20 cellular contexts compared by ENCODE assay signal in genomic region chr12:42776396-42776795, GRCh38.
DNase-seq lines count a peak whose midpoint lies in the region; ATAC-seq and TF ChIP-seq lines count a peak whose summit lies in the region.
"Had no signal": no experiment of that assay in that cellular context is flagged by ENCODE, and none has a peak within 500 bp of the region (broad histone marks: within the 10 kb centered on the region; RNA-seq: fewer than 3 reads in every experiment).

No MANE protein-coding gene starts in this region.

- H3K4me3 ChIP-seq in Caco-2 (ENCODE audit: low read depth, low read length), result no peak overlapping the region
- no peak overlapping the region for H3K4me3 ChIP-seq in GM23338
- H3K4me3 ChIP-seq: BLaER1, GM12878 had no signal

- no peaks in the 10 kb centered on the region for H3K27me3 Mint-ChIP-seq in Caco-2 (ENCODE audit: insufficient read depth, unreplicated experiment)
- peaks cover 12% of the 10 kb centered on the region for H3K27me3 Mint-ChIP-seq in GM23338 (ENCODE audit: insufficient read depth, low read depth, poor library complexity)
- H3K27me3 Mint-ChIP-seq: B cell had no signal

- no peaks in the 10 kb centered on the region for H4K20me1 ChIP-seq in GM23338 (replicated peaks; ENCODE audit: insufficient read depth)
- H4K20me1 ChIP-seq: BLaER1 had no signal

- H3K4me2 ChIP-seq in GM23338, result no peak overlapping the region
- H3K4me2 ChIP-seq: BLaER1 had no signal

- H3K36me3 ChIP-seq in Caco-2 (ENCODE audit: control insufficient read depth, insufficient read depth, low read length) (no peaks in the 10 kb centered on the region), GM23338 (ENCODE audit: insufficient read depth) (no peaks in the 10 kb centered on the region)
- H3K36me3 ChIP-seq: BLaER1 had no signal

- H3K27ac ChIP-seq in GM23338 (ENCODE audit: low read depth), result no peak overlapping the region
- no peak overlapping the region for H3K27ac ChIP-seq in RWPE1
- H3K27ac ChIP-seq: 22Rv1, BLaER1, C4-2B had no signal

- peaks cover 14% of the 10 kb centered on the region for H3K4me1 Mint-ChIP-seq in Caco-2 (ENCODE audit: low read depth, unreplicated experiment)
- peaks cover 21% of the 10 kb centered on the region for H3K4me1 Mint-ChIP-seq in GM23338
- H3K4me1 Mint-ChIP-seq: B cell; CD4-positive, CD25-positive, alpha-beta regulatory T cell had no signal

- no peaks in the 10 kb centered on the region for H3F3A ChIP-seq in GM23338 (replicated peaks; ENCODE audit: low read depth)

- intact Hi-C loops in Caco-2 (cut with micrococcal nuclease; ENCODE audit: unreplicated experiment), result no loop called here

- BruUV-seq in Caco-2 (replicated peaks; lab: Mats Ljungman, UMichigan), result no TSS peak

- DNase-seq in Caco-2 (peak; percentile 32 to 52), GM23338 (ENCODE audit: low spot score) (no peak), islet precursor cell (peak; percentile 83), renal cortical epithelial cell (ENCODE audit: low read depth) (peak; percentile 18), RWPE1 (ENCODE audit: low spot score) (no peak), NOMO-1 (lab: John Stamatoyannopoulos, UW; ENCODE audit: unreplicated experiment in 2 of 2) (no peak)
- DNase-seq: CD4-positive, CD25-positive, alpha-beta regulatory T cell; CD8-positive, alpha-beta T cell; DMS53; DMS79 treated with DMSO at 0.1 percent for 48 hours; GDM1; H7; HCEC 1CT had no signal

- POLR2A ChIA-PET in Caco-2 (lab: Charles Lee), result no interaction called here
- POLR2A ChIA-PET in RWPE1 (lab: Yijun Ruan, JAX; ENCODE audit: low non-redundant PET), result no interaction called here

- peaks cover 5% of the 10 kb centered on the region; the same call in 1 of the 2 replicates for H3K4me1 ChIP-seq in Caco-2
- H3K4me1 ChIP-seq in GM23338 (ENCODE audit: insufficient read depth), result peaks cover 7% of the 10 kb centered on the region; the same call in 1 of the 2 replicates

- CTCF ChIA-PET in Caco-2 (lab: Charles Lee) (no interaction called here), RWPE1 (lab: Yijun Ruan, JAX) (no interaction called here)

- peak overlapping the region; percentile 63 for H2AFZ ChIP-seq in GM23338

- no peak overlapping the region for H3K4me3 Mint-ChIP-seq in Caco-2 (ENCODE audit: unreplicated experiment)
- H3K4me3 Mint-ChIP-seq in GM23338, result no peak overlapping the region
- H3K4me3 Mint-ChIP-seq: B cell; CD4-positive, CD25-positive, alpha-beta regulatory T cell; CD8-positive, alpha-beta T cell had no signal

- H3K9me3 Mint-ChIP-seq in Caco-2 (ENCODE audit: unreplicated experiment) (peaks cover 7% of the 10 kb centered on the region), GM23338 (peaks cover 7% of the 10 kb centered on the region)

- H3K36me3 Mint-ChIP-seq in Caco-2 (ENCODE audit: insufficient read depth, unreplicated experiment), result no peaks in the 10 kb centered on the region
- H3K36me3 Mint-ChIP-seq in GM23338 (ENCODE audit: low read depth), result peaks cover 4% of the 10 kb centered on the region; the same call in 2 of the 3 replicates
- H3K36me3 Mint-ChIP-seq: CD4-positive, CD25-positive, alpha-beta regulatory T cell; CD8-positive, alpha-beta T cell had no signal

- H3K9me2 ChIP-seq in GM23338 (ENCODE audit: insufficient read depth), result 0 out of 2 replicates have a peak, but pooled peaks cover 6% of the 10 kb centered on the region

- H3K79me2 ChIP-seq in GM23338 (replicated peaks; ENCODE audit: insufficient read depth), result no peaks in the 10 kb centered on the region

- no peak overlapping the region for H3K27ac Mint-ChIP-seq in Caco-2 (ENCODE audit: unreplicated experiment)
- H3K27ac Mint-ChIP-seq in GM23338, result no peak overlapping the region
- H3K27ac Mint-ChIP-seq: B cell; CD4-positive, CD25-positive, alpha-beta regulatory T cell; CD8-positive, alpha-beta T cell had no signal

- no peak for ATAC-seq in GM23338
- no peak for ATAC-seq in HG03045 (IDR thresholded peaks at IDR 0.05; ENCODE audit: unreplicated experiment)
- no peak for ATAC-seq in GM19467 (IDR thresholded peaks at IDR 0.05; ENCODE audit: unreplicated experiment)
- ATAC-seq: CD8-positive, alpha-beta T cell; GM12878 had no signal

- TF ChIP-seq CTCF in Caco-2 (IDR thresholded peaks at IDR 0.05; ENCODE audit: insufficient read depth in 1 of 2, low read depth in 1 of 2, low read length in 1 of 2, severe bottlenecking in 1 of 2, unreplicated experiment in 1 of 2), result no peak
- TF ChIP-seq CTCF in GM23338 (conservative IDR thresholded peaks at IDR 0.05; ENCODE audit: low read depth in 2 of 2), result no peak
- no peak for TF ChIP-seq CTCF in RWPE1 (conservative IDR thresholded peaks at IDR 0.05; ENCODE audit: low read depth)

- no peaks in the 10 kb centered on the region for H3K27me3 ChIP-seq in Caco-2 (replicated peaks; ENCODE audit: control insufficient read depth, insufficient read depth, low read length)
- no peaks in the 10 kb centered on the region for H3K27me3 ChIP-seq in GM23338 (ENCODE audit: insufficient read depth)
- H3K27me3 ChIP-seq: BLaER1 had no signal

- no peaks in the 10 kb centered on the region for H3K9me3 ChIP-seq in Caco-2
- H3K9me3 ChIP-seq: BLaER1 had no signal

TF ChIP-seq in GM23338, 12 proteins besides CTCF, POLR2A, EP300 and RAD21 (continues in another document):
- no peak for TF ChIP-seq ZNF114 (CRISPR knock-in tag; IDR thresholded peaks at IDR 0.05)
- no peak for TF ChIP-seq ZNF331 (CRISPR knock-in tag; IDR thresholded peaks at IDR 0.05; ENCODE audit: low read depth)
- no peak for TF ChIP-seq EZH2phosphoT487 (IDR thresholded peaks at IDR 0.05; ENCODE audit: unreplicated experiment)
- TF ChIP-seq REST (IDR thresholded peaks at IDR 0.05; ENCODE audit: unreplicated experiment), result no peak
- TF ChIP-seq CREB1 (CRISPR knock-in tag; IDR thresholded peaks at IDR 0.05; ENCODE audit: low read depth), result no peak
- TF ChIP-seq POLR2AphosphoS5 (IDR thresholded peaks at IDR 0.05; ENCODE audit: low read depth), result no peak
- no peak for TF ChIP-seq STAT1 (IDR thresholded peaks at IDR 0.05; ENCODE audit: unreplicated experiment)
- no peak for TF ChIP-seq EZH2 (IDR thresholded peaks at IDR 0.05; ENCODE audit: low read depth, unreplicated experiment)

Comparison
In these comparisons a context has a peak if more than half of its experiments do, and no peak if none do; other contexts are left out.
1. DNase-seq: peak in Caco-2 (2 of 2), islet precursor cell (single experiment) and renal cortical epithelial cell (single experiment); none in GM23338 (single experiment), RWPE1 (single experiment) and NOMO-1 (0 of 2).